ENCODE assay signal across 2 cellular contexts in the genomic region with DNA sequence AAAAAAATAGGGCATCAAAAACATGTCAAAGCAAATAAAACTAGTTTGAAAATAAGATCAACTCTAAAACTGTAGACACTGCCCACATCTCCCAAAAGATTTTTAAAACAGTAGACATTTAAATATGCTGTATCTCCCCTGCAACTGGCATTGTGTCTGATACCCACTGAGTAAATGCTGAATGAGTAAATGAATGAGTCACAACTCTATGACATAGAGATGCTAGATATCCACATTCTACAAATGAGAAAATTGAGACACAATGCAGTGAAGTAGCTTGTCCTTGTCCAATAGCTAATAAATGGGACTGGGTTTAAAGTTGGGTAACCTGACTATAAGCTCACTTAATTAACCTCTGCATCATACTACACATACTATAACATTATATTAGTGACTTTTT.
TF ChIP-seq lines count a peak whose summit lies in the region.

No MANE protein-coding gene starts in this region.

TF ChIP-seq in A549, 52 proteins besides CTCF, POLR2A, EP300 and RAD21 (continued from another document):
- TF ChIP-seq PBX3 (IDR thresholded peaks at IDR 0.05) (no peak), PHF8 (IDR thresholded peaks at IDR 0.05; ENCODE audit: borderline replicate concordance, low read depth) (no peak), FOSL2 (IDR thresholded peaks at IDR 0.05) (0 out of 2 replicates have a peak, but pooled peaks have one; percentile 20), FOSL2 (CRISPR knock-in tag; IDR thresholded peaks at IDR 0.05) (peak; percentile 71), CEBPB (IDR thresholded peaks at IDR 0.05) (no peak), SREBF2 (IDR thresholded peaks at IDR 0.05) (no peak), NFE2L2 (conservative IDR thresholded peaks at IDR 0.05; ENCODE audit: low read length) (no peak), GATA3 (IDR thresholded peaks at IDR 0.05; ENCODE audit: borderline replicate concordance) (0 out of 2 replicates have a peak, but pooled peaks have one; percentile 21), RARB (CRISPR knock-in tag; IDR thresholded peaks at IDR 0.05) (no peak), TP53 (CRISPR knock-in tag; IDR thresholded peaks at IDR 0.05) (no peak), ESRRA (IDR thresholded peaks at IDR 0.05; ENCODE audit: borderline replicate concordance, low read length) (no peak), MYC (IDR thresholded peaks at IDR 0.05; ENCODE audit: borderline replicate concordance, low read length) (no peak), HDAC2 (IDR thresholded peaks at IDR 0.05) (no peak), RCOR1 (IDR thresholded peaks at IDR 0.05; ENCODE audit: low read depth, low read length) (no peak), HOXB5 (CRISPR knock-in tag; IDR thresholded peaks at IDR 0.05) (no peak), JUNB (IDR thresholded peaks at IDR 0.05) (peak; percentile 28; the same call in 1 of the 2 replicates), ZSCAN20 (CRISPR knock-in tag; IDR thresholded peaks at IDR 0.05) (no peak)
- TF ChIP-seq, protein P1, sequence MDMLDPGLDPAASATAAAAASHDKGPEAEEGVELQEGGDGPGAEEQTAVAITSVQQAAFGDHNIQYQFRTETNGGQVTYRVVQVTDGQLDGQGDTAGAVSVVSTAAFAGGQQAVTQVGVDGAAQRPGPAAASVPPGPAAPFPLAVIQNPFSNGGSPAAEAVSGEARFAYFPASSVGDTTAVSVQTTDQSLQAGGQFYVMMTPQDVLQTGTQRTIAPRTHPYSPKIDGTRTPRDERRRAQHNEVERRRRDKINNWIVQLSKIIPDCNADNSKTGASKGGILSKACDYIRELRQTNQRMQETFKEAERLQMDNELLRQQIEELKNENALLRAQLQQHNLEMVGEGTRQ (IDR thresholded peaks at IDR 0.05), result no peak

TF ChIP-seq in SK-N-SH, 30 proteins besides CTCF, POLR2A, EP300 and RAD21 (continued from another document):
- peak; percentile 29; the same call in 1 of the 2 replicates for TF ChIP-seq PBX3 (IDR thresholded peaks at IDR 0.05)
- no peak for TF ChIP-seq SMC3 (IDR thresholded peaks at IDR 0.05; ENCODE audit: low read depth, low read length)
- no peak for TF ChIP-seq CHD2 (IDR thresholded peaks at IDR 0.05; ENCODE audit: low read length, partially characterized antibody)
- TF ChIP-seq TEAD4 (IDR thresholded peaks at IDR 0.05; ENCODE audit: borderline replicate concordance, insufficient read depth), result no peak
- no peak for TF ChIP-seq USF1 (IDR thresholded peaks at IDR 0.05; ENCODE audit: borderline replicate concordance, low read depth)
